Comparison of ENCODE assay signal across 12 cellular contexts in the genomic region with DNA sequence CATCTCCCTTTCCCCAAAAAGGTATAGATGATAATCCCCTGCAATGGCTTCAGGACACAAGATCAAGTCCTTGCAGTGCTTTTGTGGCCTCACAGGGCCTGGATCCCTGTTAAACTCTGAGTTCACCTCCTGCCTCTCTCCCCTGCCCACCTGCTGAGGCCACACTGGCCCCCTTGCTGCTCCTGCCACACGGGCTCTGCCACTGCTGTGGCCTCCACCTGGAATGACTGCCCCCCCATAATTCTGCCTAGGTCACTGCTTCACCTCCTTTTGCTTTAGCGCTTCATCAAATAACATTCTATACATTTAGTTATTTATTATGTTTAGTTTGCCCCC. TPM values are rescaled to one million over a fixed set of nuclear protein-coding genes. Genes with fewer than 3 reads are reported as not detected.
DNase-seq lines count a peak whose midpoint lies in the region; ATAC-seq and TF ChIP-seq lines count a peak whose summit lies in the region.
"Had no signal": no experiment of that assay in that cellular context is flagged by ENCODE, and none has a peak within 500 bp of the region (broad histone marks: within the 10 kb centered on the region; RNA-seq: fewer than 3 reads in every experiment).

No MANE protein-coding gene starts in this region.

- peak overlapping the region; percentile 92 for H3K27ac Mint-ChIP-seq in activated naive CD8-positive, alpha-beta T cell treated with anti-CD3 and anti-CD28 coated beads, Interleukin-2, amount 10 ng/mL, durations not matched to agents 7 days and 5 days
- H3K27ac Mint-ChIP-seq in activated naive CD8-positive, alpha-beta T cell treated with anti-CD3 and anti-CD28 coated beads for 36 hours, result no peak overlapping the region
- H3K27ac Mint-ChIP-seq: CD8-positive, alpha-beta T cell had no signal

- 87% methylated on average over 2 of the region's 2 CpGs for WGBS in esophagus muscularis mucosa
- 88 to 95% (median 88%) methylated on average over 2 of the region's 2 CpGs for WGBS in ovary, 3 donors
- 78 to 96% methylated on average over 2 of the region's 2 CpGs for WGBS in upper lobe of left lung, 2 donors

- H3K4me3 ChIP-seq in esophagus muscularis mucosa, result no peak overlapping the region
- no peak overlapping the region for H3K4me3 ChIP-seq in ovary
- no peak overlapping the region for H3K4me3 ChIP-seq in upper lobe of left lung
- H3K4me3 ChIP-seq: SK-N-MC had no signal

- TF ChIP-seq POLR2A in esophagus muscularis mucosa (IDR thresholded peaks at IDR 0.05; ENCODE audit: low read depth) (no peak), ovary (IDR thresholded peaks at IDR 0.05) (no peak), upper lobe of left lung (IDR thresholded peaks at IDR 0.05) (no peak)

- H3K27me3 ChIP-seq in esophagus muscularis mucosa, result no peaks in the 10 kb centered on the region
- no peaks in the 10 kb centered on the region for H3K27me3 ChIP-seq in ovary
- no peaks in the 10 kb centered on the region for H3K27me3 ChIP-seq in upper lobe of left lung

- ATAC-seq in activated naive CD8-positive, alpha-beta T cell treated with anti-CD3 and anti-CD28 coated beads, Interleukin-2, amount 10 ng/mL, durations not matched to agents 7 days and 5 days (ENCODE audit: low read depth), result no peak
- ATAC-seq in upper lobe of left lung (ENCODE audit: low FRiP score in 2 of 2), result no peak
- ATAC-seq in GM18517 (IDR thresholded peaks at IDR 0.05; ENCODE audit: unreplicated experiment), result no peak
- no peak for ATAC-seq in GM18498 (IDR thresholded peaks at IDR 0.05; ENCODE audit: unreplicated experiment)
- ATAC-seq: CD8-positive, alpha-beta T cell had no signal

- H3K36me3 ChIP-seq in esophagus muscularis mucosa (no peaks in the 10 kb centered on the region), ovary (no peaks in the 10 kb centered on the region), upper lobe of left lung (no peaks in the 10 kb centered on the region)

- H3K27ac ChIP-seq in esophagus muscularis mucosa (replicated peaks in 1 of 4) (peak overlapping the region; percentile 74 to 82 (median 80)), ovary (peak overlapping the region; percentile 70 to 79), upper lobe of left lung (peak overlapping the region; percentile 87 to 93 (median 92))
- H3K27ac ChIP-seq: SK-N-MC had no signal

- TF ChIP-seq EP300 in esophagus muscularis mucosa (IDR thresholded peaks at IDR 0.05), result no peak
- TF ChIP-seq EP300 in ovary (IDR thresholded peaks at IDR 0.05), result no peak
- TF ChIP-seq EP300 in upper lobe of left lung (IDR thresholded peaks at IDR 0.05), result no peak

- H3K27me3 Mint-ChIP-seq in activated naive CD8-positive, alpha-beta T cell treated with anti-CD3 and anti-CD28 coated beads, Interleukin-2, amount 10 ng/mL, durations not matched to agents 7 days and 5 days, result no peaks in the 10 kb centered on the region
- peaks cover 8% of the 10 kb centered on the region for H3K27me3 Mint-ChIP-seq in activated naive CD8-positive, alpha-beta T cell treated with anti-CD3 and anti-CD28 coated beads for 36 hours

- H3K4me1 Mint-ChIP-seq in activated naive CD8-positive, alpha-beta T cell treated with anti-CD3 and anti-CD28 coated beads, Interleukin-2, amount 10 ng/mL, durations not matched to agents 7 days and 5 days, result peaks cover 30% of the 10 kb centered on the region
- no peaks in the 10 kb centered on the region for H3K4me1 Mint-ChIP-seq in activated naive CD8-positive, alpha-beta T cell treated with anti-CD3 and anti-CD28 coated beads for 36 hours

- intact Hi-C loops in esophagus muscularis mucosa (cut with DNase I) (no loop called here), ovary (cut with DNase I) (no loop called here)

- POLR2A ChIA-PET in activated naive CD8-positive, alpha-beta T cell treated with anti-CD3 and anti-CD28 coated beads, Interleukin-2, amount 10 ng/mL, durations not matched to agents 7 days and 5 days (lab: Charles Lee), result interaction anchor here (1.4 to 1.5 kb wide), 2 partner anchors 14 to 19 kb away, joined by 3 to 11 read pairs; a partner anchor contains a TSS

- TF ChIP-seq CTCF in esophagus muscularis mucosa (IDR thresholded peaks at IDR 0.05) (no peak), ovary (IDR thresholded peaks at IDR 0.05) (no peak), upper lobe of left lung (IDR thresholded peaks at IDR 0.05) (no peak)

- H3K36me3 Mint-ChIP-seq in activated naive CD8-positive, alpha-beta T cell treated with anti-CD3 and anti-CD28 coated beads, Interleukin-2, amount 10 ng/mL, durations not matched to agents 7 days and 5 days, result peaks cover 30% of the 10 kb centered on the region
- H3K36me3 Mint-ChIP-seq in activated naive CD8-positive, alpha-beta T cell treated with anti-CD3 and anti-CD28 coated beads for 36 hours, result no peaks in the 10 kb centered on the region
- H3K36me3 Mint-ChIP-seq: CD8-positive, alpha-beta T cell had no signal

- H3K4me3 Mint-ChIP-seq in activated naive CD8-positive, alpha-beta T cell treated with anti-CD3 and anti-CD28 coated beads, Interleukin-2, amount 10 ng/mL, durations not matched to agents 7 days and 5 days, result no peak overlapping the region
- H3K4me3 Mint-ChIP-seq in activated naive CD8-positive, alpha-beta T cell treated with anti-CD3 and anti-CD28 coated beads for 36 hours, result no peak overlapping the region
- H3K4me3 Mint-ChIP-seq: CD8-positive, alpha-beta T cell had no signal

- H3K9me3 Mint-ChIP-seq in activated naive CD8-positive, alpha-beta T cell treated with anti-CD3 and anti-CD28 coated beads, Interleukin-2, amount 10 ng/mL, durations not matched to agents 7 days and 5 days, result peaks cover 2% of the 10 kb centered on the region
- no peaks in the 10 kb centered on the region for H3K9me3 Mint-ChIP-seq in activated naive CD8-positive, alpha-beta T cell treated with anti-CD3 and anti-CD28 coated beads for 36 hours
- H3K9me3 Mint-ChIP-seq: CD8-positive, alpha-beta T cell had no signal

- DNase-seq in activated naive CD8-positive, alpha-beta T cell treated with anti-CD3 and anti-CD28 coated beads, Interleukin-2, amount 10 ng/mL, durations not matched to agents 7 days and 5 days, result no peak
- DNase-seq in activated naive CD8-positive, alpha-beta T cell treated with anti-CD3 and anti-CD28 coated beads for 36 hours, result no peak
- DNase-seq in esophagus muscularis mucosa (ENCODE audit: extremely low spot score) (no peak), ovary (no peak), upper lobe of left lung (peak in 1 of 2 donors; percentile 21), NCI-H748 treated with DMSO at 0.1 percent for 48 hours (lab: John Stamatoyannopoulos, UW) (no peak)
- DNase-seq: NCI-H1694; stimulated activated CD4-positive, alpha-beta T cell treated with anti-CD3 and anti-CD28 coated beads, Interleukin-1b, Interleukin-23, amount 100 ng/mL, for 48 hours had no signal

- H3K4me1 ChIP-seq in esophagus muscularis mucosa (peaks cover 20 to 39% (median 27%) of the 10 kb centered on the region in 4 donors), ovary (ENCODE audit: insufficient read depth) (peaks cover 10% of the 10 kb centered on the region), upper lobe of left lung (peaks cover 9 to 21% (median 14%) of the 10 kb centered on the region in 4 donors)

- H3K9me3 ChIP-seq in esophagus muscularis mucosa (no peaks in the 10 kb centered on the region), ovary (no peaks in the 10 kb centered on the region), upper lobe of left lung (no peaks in the 10 kb centered on the region)

RNA-seq across cellular contexts. Expression of a gene that starts 0.7 kb away (rescaled TPM):
- 100 to 1,000 TPM; 237 to 274 TPM for total RNA-seq in activated naive CD8-positive, alpha-beta T cell treated with anti-CD3 and anti-CD28 coated beads, Interleukin-2, amount 10 ng/mL, durations not matched to agents 7 days and 5 days
- 1 to 10 TPM; 1.6 to 2.4 TPM for total RNA-seq in activated naive CD8-positive, alpha-beta T cell treated with anti-CD3 and anti-CD28 coated beads for 36 hours
- total RNA-seq in esophagus muscularis mucosa (100 to 1,000 TPM in 3 of 4 donors, 10 to 100 TPM in 1; 88.0 to 293 (median 180) TPM), ovary (100 to 1,000 TPM in 1 of 7 donors, 10 to 100 TPM in 6; 44.5 to 117 (median 56.9) TPM), upper lobe of left lung (100 to 1,000 TPM; 210 to 729 (median 328) TPM)
- polyA plus RNA-seq in ovary, result 100 to 1,000 TPM; 119 to 413 TPM

RNA-seq across cellular contexts. Expression of a gene that starts 19.5 kb away (rescaled TPM):
- total RNA-seq in activated naive CD8-positive, alpha-beta T cell treated with anti-CD3 and anti-CD28 coated beads, Interleukin-2, amount 10 ng/mL, durations not matched to agents 7 days and 5 days, result 10 to 100 TPM; 76.4 to 77.9 TPM
- 10 to 100 TPM; 51.5 to 55.6 TPM for total RNA-seq in activated naive CD8-positive, alpha-beta T cell treated with anti-CD3 and anti-CD28 coated beads for 36 hours
- total RNA-seq in esophagus muscularis mucosa (10 to 100 TPM; 38.8 to 83.9 (median 64.7) TPM), ovary (100 to 1,000 TPM in 3 of 7 donors, 10 to 100 TPM in 4; 53.4 to 106 (median 88.5) TPM), upper lobe of left lung (100 to 1,000 TPM in 2 of 6 donors, 10 to 100 TPM in 4; 45.2 to 118 (median 70.8) TPM)
- 100 to 1,000 TPM in 1 of 2 donors, 10 to 100 TPM in 1; 37.8 to 145 TPM for polyA plus RNA-seq in ovary

RNA-seq across cellular contexts. Expression of a gene that starts 28.8 kb away (rescaled TPM):
- total RNA-seq in activated naive CD8-positive, alpha-beta T cell treated with anti-CD3 and anti-CD28 coated beads, Interleukin-2, amount 10 ng/mL, durations not matched to agents 7 days and 5 days, result 10 to 100 TPM; 36.1 to 39.8 TPM
- total RNA-seq in activated naive CD8-positive, alpha-beta T cell treated with anti-CD3 and anti-CD28 coated beads for 36 hours, result 10 to 100 TPM; 15.9 to 18.2 TPM
- total RNA-seq in esophagus muscularis mucosa (10 to 100 TPM in 1 of 4 donors, 1 to 10 TPM in 3; 5.8 to 12.9 (median 6.4) TPM), ovary (10 to 100 TPM; 27.4 to 57.0 (median 32.8) TPM), upper lobe of left lung (10 to 100 TPM in 4 of 6 donors, 1 to 10 TPM in 2; 8.0 to 19.8 (median 15.2) TPM)
- 10 to 100 TPM; 21.5 to 43.9 TPM for polyA plus RNA-seq in ovary

RNA-seq across cellular contexts. Expression of a gene that starts 28.9 kb away (rescaled TPM):
- total RNA-seq in activated naive CD8-positive, alpha-beta T cell treated with anti-CD3 and anti-CD28 coated beads, Interleukin-2, amount 10 ng/mL, durations not matched to agents 7 days and 5 days, result 100 to 1,000 TPM; 232 to 237 TPM
- total RNA-seq in activated naive CD8-positive, alpha-beta T cell treated with anti-CD3 and anti-CD28 coated beads for 36 hours, result 100 to 1,000 TPM; 320 to 332 TPM
- total RNA-seq in esophagus muscularis mucosa, result 100 to 1,000 TPM; 142 to 215 (median 176) TPM
- total RNA-seq in ovary, result 100 to 1,000 TPM in 6 of 7 donors, 10 to 100 TPM in 1; 98.8 to 286 (median 233) TPM
- polyA plus RNA-seq in ovary, result 100 to 1,000 TPM; 118 to 521 TPM
- 100 to 1,000 TPM; 124 to 189 (median 154) TPM for total RNA-seq in upper lobe of left lung

Comparison
In these comparisons a context has a peak if more than half of its experiments do, and no peak if none do; other contexts are left out.
1. RNA of a gene that starts 0.7 kb away (total RNA-seq): 210 to 729 TPM in upper lobe of left lung, 237 to 274 TPM in activated naive CD8-positive, alpha-beta T cell treated with anti-CD3 and anti-CD28 coated beads, Interleukin-2, amount 10 ng/mL, durations not matched to agents 7 days and 5 days, 88.0 to 293 TPM in esophagus muscularis mucosa and 44.5 to 117 TPM in ovary; 1.6 to 2.4 TPM in activated naive CD8-positive, alpha-beta T cell treated with anti-CD3 and anti-CD28 coated beads for 36 hours; every median in the first group is over 10 times any median in the second.
2. Peak in every context shown above with its lines, with median percentiles within 50 percentile points of each other: H3K27ac ChIP-seq.